ENCODE assay signal across 3 cellular contexts in genomic region chr12:418432-418831, GRCh38.
TF ChIP-seq lines count a peak whose summit lies in the region.

No MANE protein-coding gene starts in this region.

TF ChIP-seq in A549, 52 proteins besides CTCF, POLR2A, EP300 and RAD21:
- TF ChIP-seq CHD4 (IDR thresholded peaks at IDR 0.05; ENCODE audit: borderline replicate concordance), result no peak
- TF ChIP-seq MAFK (IDR thresholded peaks at IDR 0.05; ENCODE audit: partially characterized antibody), result peak; percentile 7

TF ChIP-seq in GM12878, 131 proteins besides CTCF, POLR2A, EP300 and RAD21:
- TF ChIP-seq ZZZ3 (IDR thresholded peaks at IDR 0.05; ENCODE audit: control insufficient read depth, insufficient read length, low read depth) (no peak), SMAD5 (IDR thresholded peaks at IDR 0.05; ENCODE audit: low read depth) (no peak), ZNF24 (IDR thresholded peaks at IDR 0.05) (peak; percentile 72; the same call in 1 of the 2 replicates)

TF ChIP-seq in K562, 482 proteins besides CTCF, POLR2A, EP300 and RAD21:
- TF ChIP-seq SRF (CRISPR knock-in tag; IDR thresholded peaks at IDR 0.05) (no peak), ZNF24 (IDR thresholded peaks at IDR 0.05) (peak; percentile 70; the same call in 1 of the 2 replicates)
